In genomic region chr12:56206373-56207166, GRCh38 we compare ENCODE assay signal across 8 cellular contexts. TPM values are rescaled to one million over a fixed set of nuclear protein-coding genes. Genes with fewer than 3 reads are reported as not detected.
DNase-seq lines count a peak whose midpoint lies in the region; ATAC-seq, FAIRE-seq and TF ChIP-seq lines count a peak whose summit lies in the region.

No MANE protein-coding gene starts in this region.

- ATAC-seq in PC-3 (peak; percentile 75), HG03045 (IDR thresholded peaks at IDR 0.05; ENCODE audit: unreplicated experiment) (no peak)

- DNase-seq in AG04450 (ENCODE audit: low read depth, low spot score) (no peak), GM12864 (ENCODE audit: low read depth) (no peak), PC-3 (peak; percentile 64), astrocyte of the spinal cord (ENCODE audit: low read depth, low spot score) (peak; percentile 45), keratinocyte (ENCODE audit: low read depth, low spot score) (no peak), stomach (peak; percentile 58), NCI-H1105 (lab: John Stamatoyannopoulos, UW) (no peak)

- TF ChIP-seq EP300 in stomach (IDR thresholded peaks at IDR 0.05): no peak

- H3K27ac ChIP-seq in AG04450 (ENCODE audit: low read depth, low read length) (no peak overlapping the region), PC-3 (ENCODE audit: low read length) (no peak overlapping the region), keratinocyte (ENCODE audit: control insufficient read depth, insufficient read depth, low read length) (no peak overlapping the region), stomach (peak overlapping the region in 2 of 5 donors; percentile 4 to 34)

- TF ChIP-seq POLR2A in stomach (IDR thresholded peaks at IDR 0.05): no peak

- H3K9me2 ChIP-seq in PC-3 (replicated peaks; ENCODE audit: low read length): no peaks in the 10 kb centered on the region

- peaks cover 29% of the 10 kb centered on the region for H3K36me3 ChIP-seq in PC-3 (ENCODE audit: low read depth, low read length)
- H3K36me3 ChIP-seq in keratinocyte (ENCODE audit: control insufficient read depth in 2 of 2, extremely low read depth in 1 of 2, insufficient read depth in 2 of 2, low read length in 2 of 2): peaks cover 26 to 43% of the 10 kb centered on the region in 2 experiments
- H3K36me3 ChIP-seq in stomach: peaks cover 58 to 77% (median 74%) of the 10 kb centered on the region in 4 donors

- no TSS peak for BruUV-seq in PC-3 (replicated peaks; lab: Mats Ljungman, UMichigan)

- H3K79me2 ChIP-seq in PC-3 (ENCODE audit: low read length) (no peaks in the 10 kb centered on the region), keratinocyte (ENCODE audit: control insufficient read depth, insufficient read depth, low read length) (no peaks in the 10 kb centered on the region)

- intact Hi-C loops in PC-3 (cut with micrococcal nuclease): loop anchor here (1.0 kb wide), 1 partner anchor 18 kb away; the partner anchor contains the start of gene NABP2
- intact Hi-C loops in stomach (cut with DNase I; ENCODE audit: low total_unique reads): no loop called here

- POLR2A ChIA-PET in AG04450 (lab: Yijun Ruan, JAX) (interaction anchor here (1.5 to 4.1 kb wide), 2 partner anchors 10 to 15 kb away, joined by 6 to 20 read pairs; partner anchors contain the start of gene RNF41), PC-3 (lab: Charles Lee; ENCODE audit: unreplicated experiment) (no interaction called here)

- in situ Hi-C loops in astrocyte of the spinal cord (cut with HindIII; ENCODE audit: low sequenced_read_pairs): no loop called here

- no peaks in the 10 kb centered on the region for H3K9me1 ChIP-seq in keratinocyte (ENCODE audit: control insufficient read depth, extremely low read depth, insufficient read depth, low read length)

- H3K9me3 ChIP-seq in AG04450 (ENCODE audit: control insufficient read depth, insufficient read depth, low read length) (no peaks in the 10 kb centered on the region), PC-3 (ENCODE audit: low read length) (no peaks in the 10 kb centered on the region), keratinocyte (ENCODE audit: control insufficient read depth, low read depth, low read length) (no peaks in the 10 kb centered on the region), stomach (no peaks in the 10 kb centered on the region)

- H3K4me3 ChIP-seq in AG04450 (ENCODE audit: low read depth, low read length) (no peak overlapping the region), GM12864 (ENCODE audit: low read depth, low read length) (no peak overlapping the region), PC-3 (ENCODE audit: low read length) (no peak overlapping the region), astrocyte of the spinal cord (ENCODE audit: low read depth, low read length) (no peak overlapping the region), keratinocyte (ENCODE audit: control insufficient read depth in 2 of 3, extremely low read depth in 1 of 3, insufficient read depth in 2 of 3, low read depth in 1 of 3, low read length in 3 of 3) (no peak overlapping the region), stomach (no peak overlapping the region)

- H3K9ac ChIP-seq in PC-3 (ENCODE audit: low read length) (no peak overlapping the region), keratinocyte (ENCODE audit: control insufficient read depth, extremely low read depth, insufficient read depth, low read length) (no peak overlapping the region)

- H2AFZ ChIP-seq in PC-3 (ENCODE audit: low read length) (no peak overlapping the region), keratinocyte (ENCODE audit: control insufficient read depth, low read length) (no peak overlapping the region)

- peak; percentile 65 for TF ChIP-seq CTCF in AG04450 (IDR thresholded peaks at IDR 0.05; ENCODE audit: low read depth, low read length)
- TF ChIP-seq CTCF in GM12864 (IDR thresholded peaks at IDR 0.05; ENCODE audit: low read depth, low read length, missing control alignments): peak; percentile 63
- peak; percentile 76 for TF ChIP-seq CTCF in PC-3 (conservative IDR thresholded peaks at IDR 0.05; ENCODE audit: low read depth, low read length)
- peak; percentile 82 for TF ChIP-seq CTCF in astrocyte of the spinal cord (IDR thresholded peaks at IDR 0.05; ENCODE audit: low read depth, low read length)
- peak; percentile 68 to 78 (median 71) for TF ChIP-seq CTCF in keratinocyte (optimal IDR thresholded peaks at IDR 0.05 in 1 of 3, IDR thresholded peaks at IDR 0.05 in 1 of 3, conservative IDR thresholded peaks at IDR 0.05 in 1 of 3; ENCODE audit: extremely low read depth in 1 of 3, insufficient read depth in 2 of 3, low read length in 3 of 3)
- TF ChIP-seq CTCF in stomach (IDR thresholded peaks at IDR 0.05): peak in 5 of 7 experiments; percentile 24 to 56 (median 52)

- no peaks in the 10 kb centered on the region for H3F3A ChIP-seq in PC-3 (ENCODE audit: low read length, unreplicated experiment)

- H4K20me1 ChIP-seq in PC-3 (ENCODE audit: low read length) (no peaks in the 10 kb centered on the region), keratinocyte (ENCODE audit: control insufficient read depth, extremely low read depth, insufficient read depth, low read length) (no peaks in the 10 kb centered on the region)

- H3K4me1 ChIP-seq in PC-3 (ENCODE audit: insufficient read depth, low read length): no peaks in the 10 kb centered on the region
- H3K4me1 ChIP-seq in keratinocyte (ENCODE audit: control insufficient read depth, extremely low read depth, insufficient read depth, low read length): no peaks in the 10 kb centered on the region
- peaks cover 0 to 18% (median 4%) of the 10 kb centered on the region in 4 donors for H3K4me1 ChIP-seq in stomach

- no peak for FAIRE-seq in keratinocyte (lab: Jason Lieb, UNC)

- H3K27me3 ChIP-seq in AG04450 (ENCODE audit: control insufficient read depth, insufficient read depth, low read length): no peaks in the 10 kb centered on the region
- no peaks in the 10 kb centered on the region for H3K27me3 ChIP-seq in PC-3 (ENCODE audit: low read length)
- H3K27me3 ChIP-seq in keratinocyte (ENCODE audit: control insufficient read depth, extremely low read depth, insufficient read depth, low read length): no peaks in the 10 kb centered on the region
- H3K27me3 ChIP-seq in stomach: no peaks in the 10 kb centered on the region

- H3K4me2 ChIP-seq in PC-3 (ENCODE audit: low read length): no peak overlapping the region
- no peak overlapping the region for H3K4me2 ChIP-seq in keratinocyte (ENCODE audit: control insufficient read depth, extremely low read depth, insufficient read depth, low read depth, low read length)

- WGBS in stomach, 5 donors: 53 to 72% (median 55%) methylated on average over 12 to 15 of the region's 15 CpGs

- CTCF ChIA-PET in AG04450 (lab: Charles Lee) (interaction anchor here (0.6 to 5.3 kb wide), 6 partner anchors 10 to 129 kb away, joined by 3 to 37 read pairs (median 5); partner anchors contain the start of genes RNF41 and SMARCC2), PC-3 (lab: Charles Lee) (interaction anchor here (0.6 to 1.2 kb wide), 6 partner anchors 10 to 79 kb away, joined by 3 to 6 read pairs (median 3); partner anchors contain the start of gene RNF41)

- dilution Hi-C loops in keratinocyte (cut with MboI; ENCODE audit: extremely low pct_ligation_motif_present, low sequenced_read_pairs): no loop called here

RNA-seq across cellular contexts. Expression of gene RNF41, which starts 15.2 kb away (rescaled TPM):
- polyA plus RNA-seq in AG04450 (2011; rRNA removed): 97.2 and 123 TPM in 2 replicates
- polyA minus RNA-seq in AG04450 (2011; rRNA and poly(A)+ RNA removed): 250 and 366 TPM in 2 replicates
- 43.9 and 52.1 TPM in 2 replicates for total RNA-seq in PC-3 (2014; rRNA removed)
- 42.2 to 62.0 TPM (median 49.7 TPM) in 3 replicates for polyA plus RNA-seq in keratinocyte
- polyA plus RNA-seq in keratinocyte (2011; ENCODE audit: low read depth): 22.0 TPM
- 50.7 and 53.4 TPM in 2 replicates for polyA plus RNA-seq in keratinocyte (2011; cell fraction: cytosol; rRNA removed)
- polyA plus RNA-seq in keratinocyte (2011; cell fraction: nucleus; rRNA removed): 35.0 and 36.5 TPM in 2 replicates
- polyA plus RNA-seq in keratinocyte (2012; ENCODE audit: low replicate concordance): 25.0 and 27.8 TPM in 2 replicates
- 139 to 212 TPM (median 144 TPM) in 3 replicates for polyA minus RNA-seq in keratinocyte
- 62.9 TPM for polyA minus RNA-seq in keratinocyte (2011; cell fraction: cytosol; rRNA and poly(A)+ RNA removed)
- polyA minus RNA-seq in keratinocyte (2011; cell fraction: nucleus; rRNA and poly(A)+ RNA removed): 35.7 and 43.4 TPM in 2 replicates
- total RNA-seq in stomach: 10 to 100 TPM; 29.4 to 92.4 (median 52.7) TPM
- polyA plus RNA-seq in stomach: 10 to 100 TPM; 10.4 to 20.5 (median 17.4) TPM

RNA-seq across cellular contexts. Expression of gene SMARCC2, which starts 17.3 kb away (rescaled TPM):
- polyA plus RNA-seq in AG04450 (2011; rRNA removed) (90.2 and 101 TPM in 2 replicates), keratinocyte (23.3 to 37.6 TPM (median 32.5 TPM) in 3 replicates), stomach (10 to 100 TPM; 12.5 to 25.7 (median 20.1) TPM)
- polyA minus RNA-seq in AG04450 (2011; rRNA and poly(A)+ RNA removed): 167 and 171 TPM in 2 replicates
- total RNA-seq in PC-3 (2014; rRNA removed) (38.4 and 39.4 TPM in 2 replicates), stomach (100 to 1,000 TPM in 2 of 5 donors, 10 to 100 TPM in 3; 58.0 to 131 (median 72.1) TPM)
- 15.0 TPM for polyA plus RNA-seq in keratinocyte (2011; ENCODE audit: low read depth)
- polyA plus RNA-seq in keratinocyte (2011; cell fraction: cytosol; rRNA removed): 20.2 and 21.8 TPM in 2 replicates
- 81.6 and 83.5 TPM in 2 replicates for polyA plus RNA-seq in keratinocyte (2011; cell fraction: nucleus; rRNA removed)
- polyA plus RNA-seq in keratinocyte (2012; ENCODE audit: low replicate concordance): 15.7 and 30.9 TPM in 2 replicates
- 28.8 to 59.6 TPM (median 38.5 TPM) in 3 replicates for polyA minus RNA-seq in keratinocyte
- polyA minus RNA-seq in keratinocyte (2011; cell fraction: cytosol; rRNA and poly(A)+ RNA removed): 33.2 TPM
- polyA minus RNA-seq in keratinocyte (2011; cell fraction: nucleus; rRNA and poly(A)+ RNA removed): 59.7 and 65.7 TPM in 2 replicates

RNA-seq across cellular contexts. Expression of gene NABP2, which starts 17.6 kb away (rescaled TPM):
- polyA plus RNA-seq in AG04450 (2011; rRNA removed) (46.9 and 52.5 TPM in 2 replicates), keratinocyte (45.6 to 53.5 TPM (median 53.0 TPM) in 3 replicates), stomach (10 to 100 TPM; 22.2 to 36.5 (median 28.0) TPM)
- polyA minus RNA-seq in AG04450 (2011; rRNA and poly(A)+ RNA removed): 17.4 and 19.6 TPM in 2 replicates
- total RNA-seq in PC-3 (2014; rRNA removed) (91.6 and 98.6 TPM in 2 replicates), stomach (10 to 100 TPM in 2 of 5 donors, 1 to 10 TPM in 3; 1.2 to 13.9 (median 8.0) TPM)
- polyA plus RNA-seq in keratinocyte (2011; ENCODE audit: low read depth): 30.6 TPM
- 39.4 and 44.0 TPM in 2 replicates for polyA plus RNA-seq in keratinocyte (2011; cell fraction: cytosol; rRNA removed)
- polyA plus RNA-seq in keratinocyte (2011; cell fraction: nucleus; rRNA removed): 11.3 and 13.9 TPM in 2 replicates
- polyA plus RNA-seq in keratinocyte (2012; ENCODE audit: low replicate concordance): 28.8 and 36.8 TPM in 2 replicates
- polyA minus RNA-seq in keratinocyte: 16.8 to 27.1 TPM (median 23.0 TPM) in 3 replicates
- polyA minus RNA-seq in keratinocyte (2011; cell fraction: cytosol; rRNA and poly(A)+ RNA removed): 20.3 TPM
- polyA minus RNA-seq in keratinocyte (2011; cell fraction: nucleus; rRNA and poly(A)+ RNA removed): 2.8 and 3.8 TPM in 2 replicates

RNA-seq across cellular contexts. Expression of gene SLC39A5, which starts 23.3 kb away (rescaled TPM):
- not detected in 2 replicates for polyA plus RNA-seq in AG04450 (2011; rRNA removed)
- not detected in 2 replicates for polyA minus RNA-seq in AG04450 (2011; rRNA and poly(A)+ RNA removed)
- total RNA-seq in PC-3 (2014; rRNA removed): 0.18 TPM in 1 of 2 replicates, not detected in the other
- 0.09 TPM in 1 of 3 replicates, not detected in the others for polyA plus RNA-seq in keratinocyte
- not detected for polyA plus RNA-seq in keratinocyte (2011; ENCODE audit: low read depth)
- polyA plus RNA-seq in keratinocyte (2011; cell fraction: cytosol; rRNA removed): not detected in 2 replicates
- polyA plus RNA-seq in keratinocyte (2011; cell fraction: nucleus; rRNA removed): 0.15 TPM in 1 of 2 replicates, not detected in the other
- polyA plus RNA-seq in keratinocyte (2012; ENCODE audit: low replicate concordance): not detected in 2 replicates
- polyA minus RNA-seq in keratinocyte: 1.2 TPM in 1 of 3 replicates, not detected in the others
- not detected for polyA minus RNA-seq in keratinocyte (2011; cell fraction: cytosol; rRNA and poly(A)+ RNA removed)
- not detected in 2 replicates for polyA minus RNA-seq in keratinocyte (2011; cell fraction: nucleus; rRNA and poly(A)+ RNA removed)
- total RNA-seq in stomach: 100 to 1,000 TPM in 1 of 5 donors, 10 to 100 TPM in 1, 1 to 10 TPM in 1, not detected in 2; 8.0 to 450 (median 18.7) TPM
- under 1 TPM in 2 of 3 donors, not detected in 1; 0.15 to 1.00 TPM for polyA plus RNA-seq in stomach

RNA-seq across cellular contexts. Expression of gene MYL6, which starts 48.4 kb away (rescaled TPM):
- polyA plus RNA-seq in AG04450 (2011; rRNA removed): 5,661 and 5,957 TPM in 2 replicates
- polyA minus RNA-seq in AG04450 (2011; rRNA and poly(A)+ RNA removed): 1,789 and 1,916 TPM in 2 replicates
- total RNA-seq in PC-3 (2014; rRNA removed): 1,385 and 1,597 TPM in 2 replicates
- polyA plus RNA-seq in keratinocyte: 3,666 to 4,542 TPM (median 4,521 TPM) in 3 replicates
- 3,303 TPM for polyA plus RNA-seq in keratinocyte (2011; ENCODE audit: low read depth)
- polyA plus RNA-seq in keratinocyte (2011; cell fraction: cytosol; rRNA removed): 4,238 and 5,249 TPM in 2 replicates
- 2,592 and 2,714 TPM in 2 replicates for polyA plus RNA-seq in keratinocyte (2011; cell fraction: nucleus; rRNA removed)
- 2,021 and 2,926 TPM in 2 replicates for polyA plus RNA-seq in keratinocyte (2012; ENCODE audit: low replicate concordance)
- 862 to 923 TPM (median 864 TPM) in 3 replicates for polyA minus RNA-seq in keratinocyte
- polyA minus RNA-seq in keratinocyte (2011; cell fraction: cytosol; rRNA and poly(A)+ RNA removed): 780 TPM
- polyA minus RNA-seq in keratinocyte (2011; cell fraction: nucleus; rRNA and poly(A)+ RNA removed): 337 and 450 TPM in 2 replicates
- 1,000 to 10,000 TPM; 1,132 to 3,648 (median 2,772) TPM for total RNA-seq in stomach
- 1,000 to 10,000 TPM; 3,181 to 4,672 (median 3,569) TPM for polyA plus RNA-seq in stomach

Comparison
In these comparisons a context has a peak if more than half of its experiments do, and no peak if none do; other contexts are left out.
1. DNase-seq: peak in PC-3 (single experiment), astrocyte of the spinal cord (single experiment) and stomach (single experiment); none in AG04450 (single experiment), GM12864 (single experiment), keratinocyte (single experiment) and NCI-H1105 (single experiment).
2. Peak in every context shown above with its lines, with median percentiles within 50 percentile points of each other: CTCF ChIP-seq.